Comparison of ENCODE assay signal across 1 cellular context in genomic region chr9:971901-972511, GRCh38.
TF ChIP-seq lines count a peak whose summit lies in the region.

No MANE protein-coding gene starts in this region.

TF ChIP-seq in H1, 55 proteins besides CTCF, POLR2A, EP300 and RAD21 (continued from another document):
- TF ChIP-seq CHD7 (IDR thresholded peaks at IDR 0.05; ENCODE audit: insufficient replicate concordance, low read length), result no peak
- TF ChIP-seq NRF1 (IDR thresholded peaks at IDR 0.05; ENCODE audit: low read depth, low read length), result no peak
- peak; percentile 34; the same call in 1 of the 2 replicates for TF ChIP-seq PHF8 (conservative IDR thresholded peaks at IDR 0.05; ENCODE audit: low read depth, low read length)
- TF ChIP-seq MAX (IDR thresholded peaks at IDR 0.05), result peak; percentile 44; the same call in 1 of the 2 replicates
- TF ChIP-seq KDM4A (IDR thresholded peaks at IDR 0.05; ENCODE audit: low read depth, low read length, severe bottlenecking), result peak; percentile 73
- no peak for TF ChIP-seq GTF2F1 (IDR thresholded peaks at IDR 0.05; ENCODE audit: borderline replicate concordance, low read depth, low read length)
- peak; percentile 84 for TF ChIP-seq CTBP2 (IDR thresholded peaks at IDR 0.05; ENCODE audit: borderline replicate concordance, insufficient read depth, insufficient read length, low read length)
- no peak for TF ChIP-seq POU5F1 (IDR thresholded peaks at IDR 0.05; ENCODE audit: low read depth, low read length)
- TF ChIP-seq TAF1 (IDR thresholded peaks at IDR 0.05; ENCODE audit: low read depth, low read length), result peak; percentile 41; the same call in 1 of the 2 replicates
